In genomic region chr2:20604957-20605381, GRCh38 we compare ENCODE assay signal across 11 cellular contexts. TPM values are rescaled to one million over a fixed set of nuclear protein-coding genes. Genes with fewer than 3 reads are reported as not detected.
DNase-seq lines count a peak whose midpoint lies in the region; ATAC-seq and TF ChIP-seq lines count a peak whose summit lies in the region.
"Had no signal": no experiment of that assay in that cellular context is flagged by ENCODE, and none has a peak within 500 bp of the region (broad histone marks: within the 10 kb centered on the region; RNA-seq: fewer than 3 reads in every experiment).

No MANE protein-coding gene starts in this region.

- H3K4me3 ChIP-seq in right atrium auricular region: no peak overlapping the region

- peak overlapping the region in 2 of 5 experiments; percentile 54 to 66 for H3K4me3 Mint-ChIP-seq in brain

- H3K9me3 Mint-ChIP-seq in brain: peaks cover 8 to 16% (median 10%) of the 10 kb centered on the region in 5 experiments

- H3K36me3 ChIP-seq in right atrium auricular region: no peaks in the 10 kb centered on the region

- H3K27ac Mint-ChIP-seq in brain: peak overlapping the region; percentile 40 to 96 (median 83)

- H3K27me3 ChIP-seq in right atrium auricular region: no peaks in the 10 kb centered on the region

- DNase-seq in GM03348 (ENCODE audit: low spot score) (peak; percentile 85), right atrium auricular region (ENCODE audit: low spot score) (no peak), renal cortical epithelial cell (ENCODE audit: low read depth) (peak; percentile 75), NCI-H510A (lab: John Stamatoyannopoulos, UW) (no peak), retina (no peak)
- DNase-seq: activated gamma-delta T cell, Caco-2, NCI-H82 had no signal

- H3K4me1 ChIP-seq in right atrium auricular region: peaks cover 0 to 37% of the 10 kb centered on the region in 2 donors

- H3K27me3 Mint-ChIP-seq in brain: peaks cover 2% of the 10 kb centered on the region

- no peaks in the 10 kb centered on the region for H3K9me3 ChIP-seq in right atrium auricular region
- H3K9me3 ChIP-seq: Caco-2 had no signal

- H3K4me1 Mint-ChIP-seq in brain: peaks cover 42% of the 10 kb centered on the region

- peaks cover 13% of the 10 kb centered on the region for H3K36me3 Mint-ChIP-seq in brain

- TF ChIP-seq CTCF in brain (conservative IDR thresholded peaks at IDR 0.05): no peak
- TF ChIP-seq CTCF in right atrium auricular region (IDR thresholded peaks at IDR 0.05): no peak

- ATAC-seq in HG03571 (IDR thresholded peaks at IDR 0.05; ENCODE audit: unreplicated experiment) (no peak), GM19395 (IDR thresholded peaks at IDR 0.05; ENCODE audit: unreplicated experiment) (no peak)

- H3K27ac ChIP-seq in right atrium auricular region: peak overlapping the region; percentile 22 to 53

RNA-seq across cellular contexts. Expression of gene HS1BP3, which starts 45.9 kb away (rescaled TPM):
- 46.7 TPM for polyA plus RNA-seq in brain (ENCODE audit: insufficient read depth, low read depth, low replicate concordance)
- total RNA-seq in right atrium auricular region: 10 to 100 TPM; 19.5 to 26.0 TPM
- total RNA-seq in renal cortical epithelial cell: 22.9 and 33.9 TPM in 2 replicates

Comparison
In these comparisons a context has a peak if more than half of its experiments do, and no peak if none do; other contexts are left out.
1. DNase-seq: peak in GM03348 (single experiment) and renal cortical epithelial cell (single experiment); none in right atrium auricular region (single experiment), NCI-H510A (single experiment) and retina (single experiment).